ENCODE assay signal across 25 cellular contexts in the genomic region with DNA sequence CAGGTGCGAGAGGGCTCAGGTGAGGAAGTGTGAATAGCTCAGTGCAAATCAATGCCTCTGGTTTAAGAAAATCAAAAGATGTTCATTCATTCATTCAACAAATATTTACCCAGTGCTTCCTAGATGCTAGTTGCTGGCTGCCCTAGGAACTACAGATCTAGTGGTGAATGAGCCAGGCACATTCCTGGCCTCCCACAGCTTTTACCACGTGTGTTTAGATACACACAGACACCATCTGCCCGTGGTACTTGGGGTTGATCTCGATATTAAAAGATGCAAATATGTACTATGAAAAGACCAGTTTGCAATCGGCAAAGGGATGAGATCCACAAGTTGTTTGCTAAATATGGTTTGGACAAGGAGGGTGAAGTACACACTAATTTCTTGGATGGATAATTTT.
DNase-seq lines count a peak whose midpoint lies in the region; ATAC-seq and TF ChIP-seq lines count a peak whose summit lies in the region.
"Had no signal": no experiment of that assay in that cellular context is flagged by ENCODE, and none has a peak within 500 bp of the region (broad histone marks: within the 10 kb centered on the region; RNA-seq: fewer than 3 reads in every experiment).

No MANE protein-coding gene starts in this region.

- no peak for TF ChIP-seq POLR2A in tibial nerve (IDR thresholded peaks at IDR 0.05)

- WGBS in tibial nerve, 2 donors: 50 to 52% methylated on average over 5 of the region's 5 CpGs

- no peaks in the 10 kb centered on the region for H3K9me3 Mint-ChIP-seq in progenitor cell of endocrine pancreas (ENCODE audit: low read depth)
- H3K9me3 Mint-ChIP-seq in stimulated activated naive CD8-positive, alpha-beta T cell treated with anti-CD3 and anti-CD28 coated beads, Interleukin-15, amount 100 ng/mL, for 72 hours: no peaks in the 10 kb centered on the region
- H3K9me3 Mint-ChIP-seq: activated T-cell treated with anti-CD3 and anti-CD28 coated beads, Interleukin-2, amount 50 U/mL, for 72 hours; WTC11 had no signal

- no peak overlapping the region for H3K4me3 Mint-ChIP-seq in progenitor cell of endocrine pancreas (ENCODE audit: low read depth)
- no peak overlapping the region for H3K4me3 Mint-ChIP-seq in stimulated activated naive CD8-positive, alpha-beta T cell treated with anti-CD3 and anti-CD28 coated beads, Interleukin-15, amount 100 ng/mL, for 72 hours
- H3K4me3 Mint-ChIP-seq: activated T-cell treated with anti-CD3 and anti-CD28 coated beads, Interleukin-2, amount 50 U/mL, for 72 hours; WTC11 had no signal

- no peaks in the 10 kb centered on the region for H3K36me3 ChIP-seq in tibial nerve
- H3K36me3 ChIP-seq: thyroid gland had no signal

- H3K4me1 Mint-ChIP-seq in progenitor cell of endocrine pancreas (ENCODE audit: low read depth): peaks cover 14% of the 10 kb centered on the region
- H3K4me1 Mint-ChIP-seq in stimulated activated naive CD8-positive, alpha-beta T cell treated with anti-CD3 and anti-CD28 coated beads, Interleukin-15, amount 100 ng/mL, for 72 hours: no peaks in the 10 kb centered on the region

- H3K27me3 Mint-ChIP-seq in progenitor cell of endocrine pancreas: peaks cover 37% of the 10 kb centered on the region
- peaks cover 38% of the 10 kb centered on the region for H3K27me3 Mint-ChIP-seq in stimulated activated naive CD8-positive, alpha-beta T cell treated with anti-CD3 and anti-CD28 coated beads, Interleukin-15, amount 100 ng/mL, for 72 hours

- TF ChIP-seq EP300 in tibial nerve (IDR thresholded peaks at IDR 0.05): no peak

- peak; percentile 24 for DNase-seq in G401 (ENCODE audit: low spot score)
- DNase-seq in NCI-H1694 treated with DMSO at 0.1 percent for 48 hours (lab: John Stamatoyannopoulos, UW): peak; percentile 17
- peak; percentile 19 for DNase-seq in coronary artery (ENCODE audit: low spot score)
- no peak for DNase-seq in progenitor cell of endocrine pancreas (ENCODE audit: low spot score, unreplicated experiment)
- no peak for DNase-seq in stimulated activated naive CD8-positive, alpha-beta T cell treated with anti-CD3 and anti-CD28 coated beads, Interleukin-15, amount 100 ng/mL, for 72 hours
- no peak for DNase-seq in Kasumi-1 (lab: John Stamatoyannopoulos, UW)
- DNase-seq in tibial nerve (ENCODE audit: low spot score in 2 of 2): no peak
- DNase-seq: activated CD4-positive, alpha-beta T cell treated with anti-CD3 and anti-CD28 coated beads, Interleukin-2, amount 50 U/mL, for 1 hour; activated naive CD4-positive, alpha-beta T cell treated with Interleukin-2 at 50 U/mL for 16 hours; activated T-cell treated with anti-CD3 and anti-CD28 coated beads, Interleukin-2, amount 50 U/mL, for 72 hours; C1 segment of cervical spinal cord; DMS79 treated with DMSO at 0.1 percent for 48 hours; effector CD8-positive, alpha-beta T cell; hippocampal formation; left ventricle myocardium superior; mesendoderm; NCI-H1092; NCI-H187; NCI-H524 treated with DMSO at 0.1 percent for 48 hours; right cardiac atrium; stimulated activated CD8-positive, alpha-beta memory T cell treated with anti-CD3 and anti-CD28 coated beads, Interleukin-4, amount 100 ng/mL, for 48 hours; thyroid gland had no signal

- ATAC-seq in stimulated activated naive CD8-positive, alpha-beta T cell treated with anti-CD3 and anti-CD28 coated beads, Interleukin-15, amount 100 ng/mL, for 72 hours: no peak
- ATAC-seq: activated T-cell treated with anti-CD3 and anti-CD28 coated beads, Interleukin-2, amount 50 U/mL, for 72 hours; K562; left ventricle myocardium superior; right cardiac atrium; WTC11 had no signal

- H3K27ac ChIP-seq in coronary artery (no peak overlapping the region), tibial nerve (no peak overlapping the region)
- H3K27ac ChIP-seq: epithelial cell of prostate, thyroid gland had no signal

- peaks cover 0 to 28% of the 10 kb centered on the region in 2 donors for H3K27me3 ChIP-seq in tibial nerve
- H3K27me3 ChIP-seq: thyroid gland had no signal

- no peaks in the 10 kb centered on the region for H3K36me3 Mint-ChIP-seq in progenitor cell of endocrine pancreas (ENCODE audit: insufficient read depth)
- H3K36me3 Mint-ChIP-seq: WTC11 had no signal

- no peak for TF ChIP-seq CTCF in coronary artery (IDR thresholded peaks at IDR 0.05)
- no peak for TF ChIP-seq CTCF in progenitor cell of endocrine pancreas (IDR thresholded peaks at IDR 0.05; ENCODE audit: unreplicated experiment)
- no peak for TF ChIP-seq CTCF in tibial nerve (IDR thresholded peaks at IDR 0.05)

- in situ Hi-C loops in G401 (cut with HindIII; ENCODE audit: low sequenced_read_pairs): no loop called here

- H3K27ac Mint-ChIP-seq in progenitor cell of endocrine pancreas: peak overlapping the region; percentile 34
- no peak overlapping the region for H3K27ac Mint-ChIP-seq in stimulated activated naive CD8-positive, alpha-beta T cell treated with anti-CD3 and anti-CD28 coated beads, Interleukin-15, amount 100 ng/mL, for 72 hours
- H3K27ac Mint-ChIP-seq: activated T-cell treated with anti-CD3 and anti-CD28 coated beads, Interleukin-2, amount 50 U/mL, for 72 hours; WTC11 had no signal

- H3K4me3 ChIP-seq in coronary artery: no peak overlapping the region
- no peak overlapping the region for H3K4me3 ChIP-seq in tibial nerve
- H3K4me3 ChIP-seq: K562, thyroid gland had no signal

- peaks cover 0 to 25% (median 0%) of the 10 kb centered on the region in 4 donors for H3K4me1 ChIP-seq in tibial nerve

- H3K9me3 ChIP-seq in tibial nerve: no peaks in the 10 kb centered on the region
- H3K9me3 ChIP-seq: thyroid gland had no signal

Comparison
In these comparisons a context has a peak if more than half of its experiments do, and no peak if none do; other contexts are left out.
1. DNase-seq: peak in G401 (single experiment), NCI-H1694 treated with DMSO at 0.1 percent for 48 hours (single experiment) and coronary artery (single experiment); none in progenitor cell of endocrine pancreas (single experiment), stimulated activated naive CD8-positive, alpha-beta T cell treated with anti-CD3 and anti-CD28 coated beads, Interleukin-15, amount 100 ng/mL, for 72 hours (0 of 2), Kasumi-1 (0 of 2) and tibial nerve (0 of 2).